ENCODE assay signal across 20 cellular contexts in genomic region chr10:45440511-45441062, GRCh38.
DNase-seq lines count a peak whose midpoint lies in the region; ATAC-seq and TF ChIP-seq lines count a peak whose summit lies in the region.
"Had no signal": no experiment of that assay in that cellular context is flagged by ENCODE, and none has a peak within 500 bp of the region (broad histone marks: within the 10 kb centered on the region; RNA-seq: fewer than 3 reads in every experiment).

No MANE protein-coding gene starts in this region.

- peaks cover 10 to 21% of the 10 kb centered on the region in 2 experiments for H3K27me3 ChIP-seq in mesenchymal stem cell (ENCODE audit: control insufficient read depth in 1 of 2, insufficient read depth in 1 of 2, low read length in 2 of 2)

- H3K4me1 Mint-ChIP-seq in activated CD8-positive, alpha-beta T cell treated with anti-CD3 and anti-CD28 coated beads, Interleukin-2, amount 10 ng/mL, durations not matched to agents 7 days and 5 days (ENCODE audit: low read depth): peaks cover 10% of the 10 kb centered on the region
- no peaks in the 10 kb centered on the region for H3K4me1 Mint-ChIP-seq in activated CD8-positive, alpha-beta T cell treated with anti-CD3 and anti-CD28 coated beads for 36 hours (ENCODE audit: low read depth)
- peaks cover 24% of the 10 kb centered on the region for H3K4me1 Mint-ChIP-seq in activated B cell treated with CpG ODN at 0.5 μM for 24 hours
- peaks cover 14 to 56% of the 10 kb centered on the region in 2 donors for H3K4me1 Mint-ChIP-seq in stimulated activated naive B cell treated with anti-CD40 and anti-IgM and Interleukin-4, amounts not matched to agents 10 μg/mL and 1 μg/mL and 100 μg/mL, for 72 hours
- H3K4me1 Mint-ChIP-seq: CD8-positive, alpha-beta memory T cell had no signal

- no peak overlapping the region for H3K9ac ChIP-seq in mesenchymal stem cell (ENCODE audit: low read length)

- no peaks in the 10 kb centered on the region for H3K27me3 Mint-ChIP-seq in activated CD8-positive, alpha-beta T cell treated with anti-CD3 and anti-CD28 coated beads, Interleukin-2, amount 10 ng/mL, durations not matched to agents 7 days and 5 days (ENCODE audit: low read depth)
- no peaks in the 10 kb centered on the region for H3K27me3 Mint-ChIP-seq in activated CD8-positive, alpha-beta T cell treated with anti-CD3 and anti-CD28 coated beads for 36 hours
- no peaks in the 10 kb centered on the region for H3K27me3 Mint-ChIP-seq in activated B cell treated with CpG ODN at 0.5 μM for 24 hours
- no peaks in the 10 kb centered on the region for H3K27me3 Mint-ChIP-seq in stimulated activated naive B cell treated with anti-CD40 and anti-IgM and Interleukin-4, amounts not matched to agents 10 μg/mL and 1 μg/mL and 100 μg/mL, for 72 hours

- no peak overlapping the region for H2BK5ac ChIP-seq in mesenchymal stem cell (ENCODE audit: low read depth, low read length, poor library complexity, severe bottlenecking)

- peaks cover 4% of the 10 kb centered on the region for H3K36me3 Mint-ChIP-seq in activated CD8-positive, alpha-beta T cell treated with anti-CD3 and anti-CD28 coated beads, Interleukin-2, amount 10 ng/mL, durations not matched to agents 7 days and 5 days (ENCODE audit: low read depth)
- no peaks in the 10 kb centered on the region for H3K36me3 Mint-ChIP-seq in activated CD8-positive, alpha-beta T cell treated with anti-CD3 and anti-CD28 coated beads for 36 hours (ENCODE audit: low read depth)
- H3K36me3 Mint-ChIP-seq in activated B cell treated with CpG ODN at 0.5 μM for 24 hours (ENCODE audit: low read depth): peaks cover 69% of the 10 kb centered on the region
- peaks cover 31 to 55% of the 10 kb centered on the region in 2 donors for H3K36me3 Mint-ChIP-seq in stimulated activated naive B cell treated with anti-CD40 and anti-IgM and Interleukin-4, amounts not matched to agents 10 μg/mL and 1 μg/mL and 100 μg/mL, for 72 hours
- H3K36me3 Mint-ChIP-seq: CD8-positive, alpha-beta memory T cell had no signal

- no peak overlapping the region for H3K18ac ChIP-seq in mesenchymal stem cell (ENCODE audit: low read depth in 1 of 2, low read length in 2 of 2)

- no peak overlapping the region for H4K8ac ChIP-seq in mesenchymal stem cell (ENCODE audit: low read length)

- no peak overlapping the region for H3K4me2 ChIP-seq in mesenchymal stem cell (ENCODE audit: low read length, poor library complexity, severe bottlenecking)
- H3K4me2 ChIP-seq: GM23338 had no signal

- H3K9me3 ChIP-seq in mesenchymal stem cell (ENCODE audit: control insufficient read depth, low read length): no peaks in the 10 kb centered on the region
- H3K9me3 ChIP-seq: BE2C had no signal

- H3K79me1 ChIP-seq in mesenchymal stem cell (replicated peaks; ENCODE audit: low read length, poor library complexity, severe bottlenecking): no peaks in the 10 kb centered on the region

- no peak overlapping the region for H2AFZ ChIP-seq in mesenchymal stem cell (ENCODE audit: low read depth, low read length)
- H2AFZ ChIP-seq: GM23338 had no signal

- H3K4me1 ChIP-seq in mesenchymal stem cell (ENCODE audit: control insufficient read depth, insufficient read depth, low read depth, low read length): no peaks in the 10 kb centered on the region
- H3K4me1 ChIP-seq: BE2C had no signal

- H3K27ac Mint-ChIP-seq in activated CD8-positive, alpha-beta T cell treated with anti-CD3 and anti-CD28 coated beads, Interleukin-2, amount 10 ng/mL, durations not matched to agents 7 days and 5 days: peak overlapping the region; percentile 40
- H3K27ac Mint-ChIP-seq in activated CD8-positive, alpha-beta T cell treated with anti-CD3 and anti-CD28 coated beads for 36 hours: no peak overlapping the region
- peak overlapping the region; percentile 32 for H3K27ac Mint-ChIP-seq in activated B cell treated with CpG ODN at 0.5 μM for 24 hours
- peak overlapping the region; percentile 59 for H3K27ac Mint-ChIP-seq in stimulated activated naive B cell treated with anti-CD40 and anti-IgM and Interleukin-4, amounts not matched to agents 10 μg/mL and 1 μg/mL and 100 μg/mL, for 72 hours
- H3K27ac Mint-ChIP-seq: GM23338 had no signal

- CTCF ChIA-PET in activated CD8-positive, alpha-beta T cell treated with anti-CD3 and anti-CD28 coated beads, Interleukin-2, amount 10 ng/mL, durations not matched to agents 7 days and 5 days (lab: Charles Lee): no interaction called here
- CTCF ChIA-PET in activated CD8-positive, alpha-beta T cell treated with anti-CD3 and anti-CD28 coated beads for 36 hours (lab: Charles Lee): interaction anchor here (1.5 kb wide), 1 partner anchor 190 kb away, joined by 5 read pairs; no protein-coding TSS in a partner anchor
- CTCF ChIA-PET in activated B cell treated with CpG ODN at 0.5 μM for 24 hours (lab: Charles Lee): no interaction called here

- H4K91ac ChIP-seq in mesenchymal stem cell (ENCODE audit: low read length): peak overlapping the region; percentile 12

- H3K9me3 Mint-ChIP-seq in activated CD8-positive, alpha-beta T cell treated with anti-CD3 and anti-CD28 coated beads, Interleukin-2, amount 10 ng/mL, durations not matched to agents 7 days and 5 days (ENCODE audit: insufficient read depth): no peaks in the 10 kb centered on the region
- H3K9me3 Mint-ChIP-seq in activated CD8-positive, alpha-beta T cell treated with anti-CD3 and anti-CD28 coated beads for 36 hours: no peaks in the 10 kb centered on the region
- H3K9me3 Mint-ChIP-seq in activated B cell treated with CpG ODN at 0.5 μM for 24 hours: peaks cover 6% of the 10 kb centered on the region
- peaks cover 0 to 10% of the 10 kb centered on the region in 2 donors for H3K9me3 Mint-ChIP-seq in stimulated activated naive B cell treated with anti-CD40 and anti-IgM and Interleukin-4, amounts not matched to agents 10 μg/mL and 1 μg/mL and 100 μg/mL, for 72 hours
- H3K9me3 Mint-ChIP-seq: CD8-positive, alpha-beta memory T cell had no signal

- no peak overlapping the region for H3K14ac ChIP-seq in mesenchymal stem cell (ENCODE audit: low read length in 2 of 2)

- H3K4me3 ChIP-seq in mesenchymal stem cell (ENCODE audit: insufficient read depth in 1 of 2, low read depth in 1 of 2, low read length in 2 of 2): no peak overlapping the region
- H3K4me3 ChIP-seq: GM23338 had no signal

- H2AK5ac ChIP-seq in mesenchymal stem cell (ENCODE audit: low read length, severe bottlenecking): no peak overlapping the region

- H3K36me3 ChIP-seq in mesenchymal stem cell (ENCODE audit: control insufficient read depth in 1 of 2, insufficient read depth in 2 of 2, low read depth in 1 of 2, low read length in 2 of 2): no peaks in the 10 kb centered on the region
- H3K36me3 ChIP-seq: BE2C had no signal

- H2BK120ac ChIP-seq in mesenchymal stem cell (ENCODE audit: low read depth, low read length): no peak overlapping the region

- H2BK15ac ChIP-seq in mesenchymal stem cell (ENCODE audit: low read depth, poor library complexity, severe bottlenecking): no peak overlapping the region

- H2BK12ac ChIP-seq in mesenchymal stem cell (ENCODE audit: low read length in 2 of 2): no peak overlapping the region

- 90% methylated on average over 13 of the region's 13 CpGs for WGBS in mesenchymal stem cell

- no peak for DNase-seq in activated CD8-positive, alpha-beta T cell treated with anti-CD3 and anti-CD28 coated beads, Interleukin-2, amount 10 ng/mL, durations not matched to agents 7 days and 5 days
- no peak for DNase-seq in activated CD8-positive, alpha-beta T cell treated with anti-CD3 and anti-CD28 coated beads for 36 hours
- DNase-seq in activated B cell treated with CpG ODN at 0.5 μM for 24 hours (no peak), mesenchymal stem cell (no peak), NAMALWA (ENCODE audit: low spot score) (no peak), Ammon's horn (ENCODE audit: low spot score) (no peak)
- no peak for DNase-seq in stimulated activated naive B cell treated with anti-CD40 and anti-IgM and Interleukin-4, amounts not matched to agents 10 μg/mL and 1 μg/mL and 100 μg/mL, for 72 hours
- DNase-seq: BE2C; CD8-positive, alpha-beta memory T cell; DMS79; MM.1S; NCI-H1105; NCI-H2081 treated with DMSO at 0.1 percent for 48 hours; NCI-H510A; NCI-H748 treated with DMSO at 0.1 percent for 48 hours; OCI-M1; RPMI8226 had no signal

- no peak overlapping the region for H3K23ac ChIP-seq in mesenchymal stem cell (ENCODE audit: low read length in 2 of 2)

- no peak overlapping the region for H3K4ac ChIP-seq in mesenchymal stem cell (ENCODE audit: low read depth in 1 of 2, low read length in 2 of 2)

- no peak for ATAC-seq in activated CD8-positive, alpha-beta T cell treated with anti-CD3 and anti-CD28 coated beads, Interleukin-2, amount 10 ng/mL, durations not matched to agents 7 days and 5 days
- no peak for ATAC-seq in activated CD8-positive, alpha-beta T cell treated with anti-CD3 and anti-CD28 coated beads for 36 hours
- ATAC-seq in activated B cell treated with CpG ODN at 0.5 μM for 24 hours (ENCODE audit: low read depth) (no peak), HG03354 (IDR thresholded peaks at IDR 0.05; ENCODE audit: poor library complexity, severe bottlenecking, unreplicated experiment) (no peak)
- no peak for ATAC-seq in stimulated activated naive B cell treated with anti-CD40 and anti-IgM and Interleukin-4, amounts not matched to agents 10 μg/mL and 1 μg/mL and 100 μg/mL, for 72 hours (replicated peaks)
- ATAC-seq: GM23338 had no signal

- H3K4me3 Mint-ChIP-seq in activated CD8-positive, alpha-beta T cell treated with anti-CD3 and anti-CD28 coated beads, Interleukin-2, amount 10 ng/mL, durations not matched to agents 7 days and 5 days: no peak overlapping the region
- H3K4me3 Mint-ChIP-seq in activated CD8-positive, alpha-beta T cell treated with anti-CD3 and anti-CD28 coated beads for 36 hours: no peak overlapping the region
- H3K4me3 Mint-ChIP-seq in activated B cell treated with CpG ODN at 0.5 μM for 24 hours: no peak overlapping the region
- H3K4me3 Mint-ChIP-seq in stimulated activated naive B cell treated with anti-CD40 and anti-IgM and Interleukin-4, amounts not matched to agents 10 μg/mL and 1 μg/mL and 100 μg/mL, for 72 hours: no peak overlapping the region
- H3K4me3 Mint-ChIP-seq: CD8-positive, alpha-beta memory T cell; GM23338 had no signal

- no peak for TF ChIP-seq CTCF in activated CD8-positive, alpha-beta T cell treated with anti-CD3 and anti-CD28 coated beads for 36 hours (IDR thresholded peaks at IDR 0.05)
- TF ChIP-seq CTCF in activated B cell treated with CpG ODN at 0.5 μM for 24 hours (IDR thresholded peaks at IDR 0.05): no peak

- POLR2A ChIA-PET in activated CD8-positive, alpha-beta T cell treated with anti-CD3 and anti-CD28 coated beads, Interleukin-2, amount 10 ng/mL, durations not matched to agents 7 days and 5 days (lab: Charles Lee): interaction anchor here (1.2 kb wide), 1 partner anchor 21 kb away, joined by 6 read pairs; no protein-coding TSS in a partner anchor
- POLR2A ChIA-PET in activated CD8-positive, alpha-beta T cell treated with anti-CD3 and anti-CD28 coated beads for 36 hours (lab: Charles Lee): no interaction called here
- POLR2A ChIA-PET in activated B cell treated with CpG ODN at 0.5 μM for 24 hours (lab: Charles Lee): interaction anchor here (0.9 kb wide), 1 partner anchor 190 kb away, joined by 3 read pairs; no protein-coding TSS in a partner anchor

- intact Hi-C loops in activated CD8-positive, alpha-beta T cell treated with anti-CD3 and anti-CD28 coated beads for 36 hours (cut with micrococcal nuclease): no loop called here
- intact Hi-C loops in activated B cell treated with CpG ODN at 0.5 μM for 24 hours (cut with micrococcal nuclease): no loop called here

- no peak overlapping the region for H3K27ac ChIP-seq in mesenchymal stem cell (ENCODE audit: low read length, poor library complexity, severe bottlenecking)
- H3K27ac ChIP-seq: 22Rv1 had no signal
